Comparison of ENCODE assay signal across 30 cellular contexts in the genomic region with DNA sequence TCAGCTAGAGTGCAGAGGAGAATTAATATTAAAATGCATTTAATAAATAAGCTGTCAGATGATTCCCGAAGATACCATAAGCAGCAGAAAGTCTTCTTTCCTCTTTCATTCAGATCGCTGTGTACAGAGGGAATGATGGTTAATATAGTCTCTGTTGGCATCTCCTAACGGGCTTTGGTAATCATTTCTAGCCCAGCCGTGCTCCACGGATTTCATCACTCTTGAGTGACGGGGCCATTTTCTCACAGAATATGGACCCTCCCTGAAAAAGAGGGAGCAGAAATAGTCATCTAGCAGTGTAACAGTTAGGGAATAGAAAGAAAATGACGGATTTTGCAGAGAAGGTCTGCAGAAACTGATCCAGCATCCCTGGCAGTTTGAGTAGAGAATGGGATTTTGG.
"Had no signal": no experiment of that assay in that cellular context is flagged by ENCODE, and none has a peak within 500 bp of the region (broad histone marks: within the 10 kb centered on the region; RNA-seq: fewer than 3 reads in every experiment).

No MANE protein-coding gene starts in this region.

- H2AFZ ChIP-seq: PC-9 had no signal

- H3K27ac ChIP-seq: PC-9, RWPE1, SJCRH30, SK-N-MC had no signal

- H3K27me3 ChIP-seq: SJCRH30 had no signal

- H3K9me3 Mint-ChIP-seq: T-cell had no signal

- H3K27me3 Mint-ChIP-seq: T-cell had no signal

- ATAC-seq: Panc1, Right ventricle myocardium inferior, SK-N-SH treated with all-trans-retinoic acid at 6 μM for 48 hours, T-cell had no signal

- H3K4me3 Mint-ChIP-seq: T-cell had no signal

- H3K36me3 ChIP-seq: SJCRH30 had no signal

- DNase-seq: MM.1S, MV-4-11, NCI-H1092, NCI-H1105, NCI-H1417 treated with DMSO at 0.1 percent for 48 hours, NCI-H146, NCI-H1694, NCI-H187, NCI-H1930, NCI-H2029 treated with DMSO at 0.1 percent for 48 hours, NCI-H2081 treated with DMSO at 0.1 percent for 48 hours, NCI-H2107, NCI-H2171, NCI-H226, NCI-H446 treated with DMSO at 0.1 percent for 48 hours, NCI-H510A, NCI-H524, NCI-H526, NCI-H748 treated with DMSO at 0.1 percent for 48 hours, NCI-H82, PC-9, SHP77, SIG-M5, SJCRH30, T-cell had no signal

- H3K4me3 ChIP-seq: PC-9, SJCRH30, SK-N-MC had no signal

- H3K27ac Mint-ChIP-seq: T-cell had no signal

- H3K4me2 ChIP-seq: PC-9 had no signal

- H3K36me3 Mint-ChIP-seq: T-cell had no signal
